ENCODE assay signal across 8 cellular contexts in the genomic region with DNA sequence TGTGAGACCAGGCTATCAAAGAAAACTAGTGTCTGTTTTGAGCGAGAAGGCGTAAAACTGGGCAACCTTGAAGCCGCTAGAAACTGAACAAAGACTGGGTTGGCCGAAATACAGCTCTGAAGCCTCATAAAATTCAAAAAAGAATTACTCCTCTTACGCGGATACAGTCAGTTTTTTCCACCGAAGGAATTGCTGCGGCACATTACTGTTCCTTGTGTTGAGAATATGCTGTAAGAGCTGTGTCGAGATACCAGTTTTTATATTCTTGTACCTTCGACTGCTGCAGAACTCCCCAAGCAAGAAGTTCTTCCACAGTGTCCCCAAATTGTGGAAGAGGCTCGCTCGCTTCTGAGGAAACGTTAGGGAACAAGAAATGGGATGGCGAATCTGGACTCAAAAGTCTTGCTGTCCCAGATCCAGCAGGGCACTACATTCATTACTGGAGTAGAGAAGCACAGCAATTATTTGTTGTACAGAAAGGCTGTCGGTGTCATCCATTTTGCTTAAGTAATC. TPM values are rescaled to one million over a fixed set of nuclear protein-coding genes. Genes with fewer than 3 reads are reported as not detected.
A peak's percentile ranks its signal among the peaks of the same experiment; 100 is the strongest.
DNase-seq lines count a peak whose midpoint lies in the region; ATAC-seq and TF ChIP-seq lines count a peak whose summit lies in the region.

No MANE protein-coding gene starts in this region.

- intact Hi-C loops in activated CD4-positive, alpha-beta memory T cell treated with anti-CD3 and anti-CD28 coated beads for 36 hours (cut with micrococcal nuclease), result loop anchor here (2.0 kb wide), 1 partner anchor 359 kb away; no protein-coding TSS in a partner anchor
- intact Hi-C loops in left ventricle myocardium inferior (cut with micrococcal nuclease), result no loop called here

- H3K4me2 ChIP-seq in skeletal muscle satellite cell (ENCODE audit: low read length), result peak overlapping the region; percentile 83

- TF ChIP-seq CTCF in left ventricle myocardium inferior (IDR thresholded peaks at IDR 0.05; ENCODE audit: borderline replicate concordance), result no peak

- peak; percentile 17 for ATAC-seq in HG03045 (IDR thresholded peaks at IDR 0.05; ENCODE audit: unreplicated experiment)

- peaks cover 14% of the 10 kb centered on the region for H3K36me3 ChIP-seq in left ventricle myocardium inferior
- peaks cover 12% of the 10 kb centered on the region for H3K36me3 ChIP-seq in skeletal muscle satellite cell (ENCODE audit: insufficient read depth, low read length)

- H3K9me3 ChIP-seq in left ventricle myocardium inferior (replicated peaks), result no peaks in the 10 kb centered on the region
- H3K9me3 ChIP-seq in skeletal muscle satellite cell (replicated peaks; ENCODE audit: low read length), result no peaks in the 10 kb centered on the region

- no peaks in the 10 kb centered on the region for H3K9me3 Mint-ChIP-seq in activated CD4-positive, alpha-beta memory T cell treated with anti-CD3 and anti-CD28 coated beads for 36 hours

- H3K27me3 ChIP-seq in left ventricle myocardium inferior (ENCODE audit: low read depth), result no peaks in the 10 kb centered on the region
- H3K27me3 ChIP-seq in skeletal muscle satellite cell (ENCODE audit: control insufficient read depth, insufficient read depth, low read length), result no peaks in the 10 kb centered on the region

- peaks cover 9% of the 10 kb centered on the region for H3K27me3 Mint-ChIP-seq in activated CD4-positive, alpha-beta memory T cell treated with anti-CD3 and anti-CD28 coated beads for 36 hours

- DNase-seq in NCI-H2107 treated with DMSO at 0.1 percent for 48 hours (lab: John Stamatoyannopoulos, UW; ENCODE audit: unreplicated experiment), result peak; percentile 9
- no peak for DNase-seq in NCI-H2107 (lab: John Stamatoyannopoulos, UW)
- no peak for DNase-seq in activated CD4-positive, alpha-beta memory T cell treated with anti-CD3 and anti-CD28 coated beads for 36 hours
- no peak for DNase-seq in left ventricle myocardium inferior
- DNase-seq in dermis blood vessel endothelial cell, result no peak
- DNase-seq in activated CD4-positive, CD25-positive, alpha-beta regulatory T cell treated with anti-CD3 and anti-CD28 coated beads, Interleukin-2, amount 50 U/mL, for 72 hours, result no peak

- H3K27ac ChIP-seq in left ventricle myocardium inferior (replicated peaks), result peak overlapping the region; percentile 95

- peaks cover 22% of the 10 kb centered on the region for H3K36me3 Mint-ChIP-seq in activated CD4-positive, alpha-beta memory T cell treated with anti-CD3 and anti-CD28 coated beads for 36 hours

- peaks cover 26% of the 10 kb centered on the region for H3K4me1 Mint-ChIP-seq in activated CD4-positive, alpha-beta memory T cell treated with anti-CD3 and anti-CD28 coated beads for 36 hours (ENCODE audit: low read depth)

- H3K27ac Mint-ChIP-seq in activated CD4-positive, alpha-beta memory T cell treated with anti-CD3 and anti-CD28 coated beads for 36 hours, result peak overlapping the region; percentile 100

- H3K4me1 ChIP-seq in left ventricle myocardium inferior (peaks cover 40% of the 10 kb centered on the region), skeletal muscle satellite cell (ENCODE audit: control insufficient read depth, insufficient read depth, low read length) (peaks cover 4% of the 10 kb centered on the region)

- POLR2A ChIA-PET in activated CD4-positive, alpha-beta memory T cell treated with anti-CD3 and anti-CD28 coated beads for 36 hours (lab: Charles Lee), result interaction anchor here (0.5 to 1.7 kb wide), 8 partner anchors 31 to 364 kb away, joined by 3 to 17 read pairs (median 3); a partner anchor contains a TSS

- CTCF ChIA-PET in activated CD4-positive, alpha-beta memory T cell treated with anti-CD3 and anti-CD28 coated beads for 36 hours (lab: Charles Lee), result interaction anchor here (0.6 to 2.1 kb wide), 6 partner anchors 23 to 1511 kb away, joined by 3 to 12 read pairs (median 6); no protein-coding TSS in a partner anchor

- peak overlapping the region; percentile 96 for H3K9ac ChIP-seq in skeletal muscle satellite cell (ENCODE audit: low read depth, low read length)

- H3K4me3 ChIP-seq in left ventricle myocardium inferior (peak overlapping the region; percentile 93), skeletal muscle satellite cell (ENCODE audit: low read length) (peak overlapping the region; percentile 86)

- H3K4me3 Mint-ChIP-seq in activated CD4-positive, alpha-beta memory T cell treated with anti-CD3 and anti-CD28 coated beads for 36 hours, result peak overlapping the region; percentile 100

RNA-seq across cellular contexts. Expression of a gene that starts 0.5 kb away (rescaled TPM):
- 100 to 1,000 TPM; 564 to 566 TPM for total RNA-seq in activated CD4-positive, alpha-beta memory T cell treated with anti-CD3 and anti-CD28 coated beads for 36 hours
- total RNA-seq in left ventricle myocardium inferior, result 1,008 TPM
- total RNA-seq in skeletal muscle satellite cell (2012; rRNA removed), result 241 and 274 TPM in 2 replicates
- 55.8 and 324 TPM in 2 replicates for total RNA-seq in dermis blood vessel endothelial cell

RNA-seq across cellular contexts. Expression of a gene that starts 38.3 kb away (rescaled TPM):
- total RNA-seq in activated CD4-positive, alpha-beta memory T cell treated with anti-CD3 and anti-CD28 coated beads for 36 hours, result not detected
- total RNA-seq in left ventricle myocardium inferior (12.2 TPM), dermis blood vessel endothelial cell (3.7 and 6.9 TPM in 2 replicates)
- 62.7 and 81.9 TPM in 2 replicates for total RNA-seq in skeletal muscle satellite cell (2012; rRNA removed)

RNA-seq across cellular contexts. Expression of a gene that starts 40.5 kb away (rescaled TPM):
- 10 to 100 TPM; 46.6 to 50.1 TPM for total RNA-seq in activated CD4-positive, alpha-beta memory T cell treated with anti-CD3 and anti-CD28 coated beads for 36 hours
- total RNA-seq in left ventricle myocardium inferior (52.3 TPM), dermis blood vessel endothelial cell (282 and 305 TPM in 2 replicates)
- total RNA-seq in skeletal muscle satellite cell (2012; rRNA removed), result 108 and 116 TPM in 2 replicates
